ENCODE assay signal across 9 cellular contexts in the genomic region with DNA sequence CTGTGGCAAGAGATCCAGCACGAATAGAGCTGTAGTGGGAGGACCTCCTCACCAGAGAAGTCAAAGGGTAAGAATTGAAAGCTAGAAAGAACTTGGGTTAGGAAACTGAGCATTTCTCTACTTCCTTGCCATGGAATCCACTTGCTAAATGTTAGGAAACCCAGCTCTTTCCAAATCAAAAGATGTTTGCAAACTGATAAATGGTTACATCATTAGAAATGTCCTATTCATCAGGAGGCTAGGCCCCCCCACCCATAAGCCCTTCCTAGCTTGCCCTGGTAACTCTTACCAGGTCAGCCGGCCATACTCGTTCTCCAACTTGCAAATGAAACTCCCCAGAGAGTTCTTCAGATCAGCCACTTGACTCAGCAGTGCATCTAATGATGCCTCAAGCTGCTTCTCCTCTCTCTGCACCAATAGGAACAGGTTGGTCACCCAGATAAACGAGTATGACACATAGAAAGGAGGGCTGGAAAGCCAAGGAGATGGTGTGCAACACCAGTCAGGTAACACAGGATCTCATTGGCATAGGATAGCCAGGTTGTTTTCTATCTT. TPM values are rescaled to one million over a fixed set of nuclear protein-coding genes. Genes with fewer than 3 reads are reported as not detected.
DNase-seq lines count a peak whose midpoint lies in the region; ATAC-seq and TF ChIP-seq lines count a peak whose summit lies in the region.
"Had no signal": no experiment of that assay in that cellular context is flagged by ENCODE, and none has a peak within 500 bp of the region (broad histone marks: within the 10 kb centered on the region; RNA-seq: fewer than 3 reads in every experiment).

No MANE protein-coding gene starts in this region.

- DNase-seq in activated T-cell treated with anti-CD3 and anti-CD28 coated beads, Interleukin-2, amount 50 U/mL, for 72 hours, result no peak
- no peak for DNase-seq in activated T-cell treated with anti-CD3 and anti-CD28 coated beads, Interleukin-2, amount 50 U/mL, for 1 hour
- DNase-seq in activated CD4-positive, alpha-beta memory T cell treated with anti-CD3 and anti-CD28 coated beads for 36 hours, result no peak
- DNase-seq in fibroblast of villous mesenchyme (ENCODE audit: low read depth) (peak; percentile 26), putamen (ENCODE audit: low spot score) (no peak), sigmoid colon (no peak), left cardiac atrium (no peak)

- H3K27me3 ChIP-seq in subcutaneous abdominal adipose tissue (ENCODE audit: control insufficient read depth in 5 of 5, insufficient read depth in 4 of 5, low read length in 5 of 5) (no peaks in the 10 kb centered on the region), sigmoid colon (no peaks in the 10 kb centered on the region)
- H3K27me3 ChIP-seq: SJSA1 had no signal

- WGBS in sigmoid colon, 2 donors, result 76 to 80% methylated on average over 4 of the region's 4 CpGs

- no peaks in the 10 kb centered on the region for H3K9me3 ChIP-seq in subcutaneous abdominal adipose tissue (ENCODE audit: control insufficient read depth in 5 of 5, low read length in 5 of 5)
- no peaks in the 10 kb centered on the region for H3K9me3 ChIP-seq in sigmoid colon
- H3K9me3 ChIP-seq: SJSA1 had no signal

- peaks cover 13 to 36% (median 35%) of the 10 kb centered on the region in 5 donors for H3K4me1 ChIP-seq in subcutaneous abdominal adipose tissue (ENCODE audit: control insufficient read depth in 5 of 5, insufficient read depth in 5 of 5, low read length in 5 of 5)
- peaks cover 0 to 32% (median 28%) of the 10 kb centered on the region in 4 donors for H3K4me1 ChIP-seq in sigmoid colon

- ATAC-seq in activated T-cell treated with anti-CD3 and anti-CD28 coated beads, Interleukin-2, amount 50 U/mL, for 72 hours (replicated peaks in 1 of 2), result no peak
- no peak for ATAC-seq in left cardiac atrium

- peaks cover 26 to 46% (median 41%) of the 10 kb centered on the region in 5 donors for H3K36me3 ChIP-seq in subcutaneous abdominal adipose tissue (ENCODE audit: control insufficient read depth in 5 of 5, insufficient read depth in 5 of 5, low read length in 5 of 5)
- peaks cover 28 to 43% (median 39%) of the 10 kb centered on the region in 4 donors for H3K36me3 ChIP-seq in sigmoid colon

- TF ChIP-seq EP300 in sigmoid colon (IDR thresholded peaks at IDR 0.05), result no peak

- peaks cover 52% of the 10 kb centered on the region for H3K4me1 Mint-ChIP-seq in activated T-cell treated with anti-CD3 and anti-CD28 coated beads, Interleukin-2, amount 50 U/mL, for 72 hours (ENCODE audit: low read depth)
- peaks cover 40% of the 10 kb centered on the region for H3K4me1 Mint-ChIP-seq in activated CD4-positive, alpha-beta memory T cell treated with anti-CD3 and anti-CD28 coated beads for 36 hours (ENCODE audit: low read depth)

- H3K4me3 ChIP-seq in fibroblast of villous mesenchyme (ENCODE audit: low read depth, low read length), result peak overlapping the region; percentile 97
- peak overlapping the region in 2 of 5 donors; percentile 82 to 88 for H3K4me3 ChIP-seq in subcutaneous abdominal adipose tissue (ENCODE audit: low read depth in 1 of 5, low read length in 5 of 5)
- H3K4me3 ChIP-seq in sigmoid colon, result no peak overlapping the region

- POLR2A ChIA-PET in activated CD4-positive, alpha-beta memory T cell treated with anti-CD3 and anti-CD28 coated beads for 36 hours (lab: Charles Lee), result interaction anchor here (4.1 kb wide), 1 partner anchor 20 kb away, joined by 28 read pairs; a partner anchor contains a TSS

- no peak for TF ChIP-seq CTCF in fibroblast of villous mesenchyme (IDR thresholded peaks at IDR 0.05; ENCODE audit: insufficient read depth, low read depth, low read length)
- TF ChIP-seq CTCF in sigmoid colon (IDR thresholded peaks at IDR 0.05), result no peak

- H3K36me3 Mint-ChIP-seq in activated T-cell treated with anti-CD3 and anti-CD28 coated beads, Interleukin-2, amount 50 U/mL, for 72 hours (ENCODE audit: insufficient read depth in 2 of 2), result peaks cover 14 to 32% of the 10 kb centered on the region in 2 donors
- H3K36me3 Mint-ChIP-seq in activated CD4-positive, alpha-beta memory T cell treated with anti-CD3 and anti-CD28 coated beads for 36 hours, result peaks cover 32% of the 10 kb centered on the region

- H3K27me3 Mint-ChIP-seq in activated T-cell treated with anti-CD3 and anti-CD28 coated beads, Interleukin-2, amount 50 U/mL, for 72 hours (ENCODE audit: low read depth), result no peaks in the 10 kb centered on the region
- no peaks in the 10 kb centered on the region for H3K27me3 Mint-ChIP-seq in activated CD4-positive, alpha-beta memory T cell treated with anti-CD3 and anti-CD28 coated beads for 36 hours

- H3K9me3 Mint-ChIP-seq in activated T-cell treated with anti-CD3 and anti-CD28 coated beads, Interleukin-2, amount 50 U/mL, for 72 hours, result no peaks in the 10 kb centered on the region
- no peaks in the 10 kb centered on the region for H3K9me3 Mint-ChIP-seq in activated CD4-positive, alpha-beta memory T cell treated with anti-CD3 and anti-CD28 coated beads for 36 hours

- H3K27ac Mint-ChIP-seq in activated T-cell treated with anti-CD3 and anti-CD28 coated beads, Interleukin-2, amount 50 U/mL, for 72 hours, result peak overlapping the region; percentile 99
- H3K27ac Mint-ChIP-seq in activated CD4-positive, alpha-beta memory T cell treated with anti-CD3 and anti-CD28 coated beads for 36 hours, result peak overlapping the region; percentile 97

- H3K9ac ChIP-seq in subcutaneous abdominal adipose tissue (ENCODE audit: low read length in 5 of 5), result peak overlapping the region in 4 of 5 donors; percentile 31 to 97 (median 76)

- H3K4me3 Mint-ChIP-seq in activated T-cell treated with anti-CD3 and anti-CD28 coated beads, Interleukin-2, amount 50 U/mL, for 72 hours, result peak overlapping the region; percentile 96 to 99
- peak overlapping the region; percentile 100 for H3K4me3 Mint-ChIP-seq in activated CD4-positive, alpha-beta memory T cell treated with anti-CD3 and anti-CD28 coated beads for 36 hours

- no peak for TF ChIP-seq POLR2A in sigmoid colon (IDR thresholded peaks at IDR 0.05)

- CTCF ChIA-PET in activated CD4-positive, alpha-beta memory T cell treated with anti-CD3 and anti-CD28 coated beads for 36 hours (lab: Charles Lee), result interaction anchor here (1.1 to 1.6 kb wide), 3 partner anchors 15 to 161 kb away, joined by 3 to 5 read pairs (median 5); a partner anchor contains a TSS

- H3K27ac ChIP-seq in subcutaneous abdominal adipose tissue (ENCODE audit: low read depth, low read length) (peak overlapping the region; percentile 96), sigmoid colon (no peak overlapping the region)
- H3K27ac ChIP-seq: SJSA1 had no signal

- intact Hi-C loops in activated CD4-positive, alpha-beta memory T cell treated with anti-CD3 and anti-CD28 coated beads for 36 hours (cut with micrococcal nuclease), result loop anchor here (2.0 kb wide), 2 partner anchors 19 to 67 kb away; a partner anchor contains a TSS
- intact Hi-C loops in sigmoid colon (cut with DNase I) (no loop called here), left cardiac atrium (cut with DNase I) (loop anchor here in 1 of 2 donors (10.0 kb wide), 1 partner anchor 153 kb away; no protein-coding TSS in a partner anchor)

RNA-seq across cellular contexts. Expression of a gene that starts 1.5 kb away (rescaled TPM):
- total RNA-seq in activated T-cell treated with anti-CD3 and anti-CD28 coated beads, Interleukin-2, amount 50 U/mL, for 72 hours, result 10 to 100 TPM; 64.2 to 71.1 TPM
- total RNA-seq in activated CD4-positive, alpha-beta memory T cell treated with anti-CD3 and anti-CD28 coated beads for 36 hours, result 10 to 100 TPM; 38.9 to 39.4 TPM
- total RNA-seq in fibroblast of villous mesenchyme, result 69.3 and 79.5 TPM in 2 replicates
- total RNA-seq in sigmoid colon, result 10 to 100 TPM; 25.3 to 33.4 (median 29.6) TPM
- 10 to 100 TPM; 34.2 to 43.9 (median 36.6) TPM for polyA plus RNA-seq in sigmoid colon
- 10 to 100 TPM; 19.1 to 27.4 TPM for total RNA-seq in left cardiac atrium

RNA-seq across cellular contexts. Expression of a gene that starts 1.6 kb away (rescaled TPM):
- 10 to 100 TPM; 51.4 to 51.6 TPM for total RNA-seq in activated T-cell treated with anti-CD3 and anti-CD28 coated beads, Interleukin-2, amount 50 U/mL, for 72 hours
- total RNA-seq in activated CD4-positive, alpha-beta memory T cell treated with anti-CD3 and anti-CD28 coated beads for 36 hours, result 10 to 100 TPM; 27.3 to 37.6 TPM
- total RNA-seq in fibroblast of villous mesenchyme, result 35.4 and 38.7 TPM in 2 replicates
- total RNA-seq in sigmoid colon, result 10 to 100 TPM; 19.1 to 47.4 (median 25.2) TPM
- 10 to 100 TPM in 1 of 3 donors, 1 to 10 TPM in 2; 4.6 to 39.2 (median 4.8) TPM for polyA plus RNA-seq in sigmoid colon
- total RNA-seq in left cardiac atrium, result 10 to 100 TPM; 26.3 to 30.5 TPM

RNA-seq across cellular contexts. Expression of a gene that starts 20.3 kb away (rescaled TPM):
- total RNA-seq in activated T-cell treated with anti-CD3 and anti-CD28 coated beads, Interleukin-2, amount 50 U/mL, for 72 hours, result 10 to 100 TPM; 58.4 to 75.7 TPM
- total RNA-seq in activated CD4-positive, alpha-beta memory T cell treated with anti-CD3 and anti-CD28 coated beads for 36 hours, result 10 to 100 TPM; 63.4 to 64.7 TPM
- 43.2 and 51.0 TPM in 2 replicates for total RNA-seq in fibroblast of villous mesenchyme
- 10 to 100 TPM; 26.8 to 39.6 (median 29.5) TPM for total RNA-seq in sigmoid colon
- polyA plus RNA-seq in sigmoid colon, result 100 to 1,000 TPM in 1 of 3 donors, 10 to 100 TPM in 2; 43.2 to 155 (median 63.6) TPM
- total RNA-seq in left cardiac atrium, result 10 to 100 TPM; 35.9 to 49.4 TPM

RNA-seq across cellular contexts. Expression of a gene that starts 29.3 kb away (rescaled TPM):
- 100 to 1,000 TPM; 108 to 163 TPM for total RNA-seq in activated T-cell treated with anti-CD3 and anti-CD28 coated beads, Interleukin-2, amount 50 U/mL, for 72 hours
- 100 to 1,000 TPM; 152 to 155 TPM for total RNA-seq in activated CD4-positive, alpha-beta memory T cell treated with anti-CD3 and anti-CD28 coated beads for 36 hours
- total RNA-seq in fibroblast of villous mesenchyme (34.8 and 51.8 TPM in 2 replicates), sigmoid colon (1 to 10 TPM in 2 of 4 donors, under 1 TPM in 2; 0.66 to 3.4 (median 1.2) TPM), left cardiac atrium (1 to 10 TPM in 1 of 2 donors, under 1 TPM in 1; 0.34 to 1.4 TPM)
- polyA plus RNA-seq in sigmoid colon, result 10 to 100 TPM; 11.4 to 65.7 (median 17.1) TPM

RNA-seq across cellular contexts. Expression of a gene that starts 50.5 kb away (rescaled TPM):
- total RNA-seq in activated T-cell treated with anti-CD3 and anti-CD28 coated beads, Interleukin-2, amount 50 U/mL, for 72 hours, result not detected
- total RNA-seq in activated CD4-positive, alpha-beta memory T cell treated with anti-CD3 and anti-CD28 coated beads for 36 hours, result not detected
- total RNA-seq in fibroblast of villous mesenchyme (not detected in 2 replicates), sigmoid colon (not detected), left cardiac atrium (under 1 TPM; 0.44 to 0.65 TPM)
- polyA plus RNA-seq in sigmoid colon, result not detected
- total RNA-seq: SJSA1 had no signal
